ENCODE assay signal across 8 cellular contexts in the genomic region with DNA sequence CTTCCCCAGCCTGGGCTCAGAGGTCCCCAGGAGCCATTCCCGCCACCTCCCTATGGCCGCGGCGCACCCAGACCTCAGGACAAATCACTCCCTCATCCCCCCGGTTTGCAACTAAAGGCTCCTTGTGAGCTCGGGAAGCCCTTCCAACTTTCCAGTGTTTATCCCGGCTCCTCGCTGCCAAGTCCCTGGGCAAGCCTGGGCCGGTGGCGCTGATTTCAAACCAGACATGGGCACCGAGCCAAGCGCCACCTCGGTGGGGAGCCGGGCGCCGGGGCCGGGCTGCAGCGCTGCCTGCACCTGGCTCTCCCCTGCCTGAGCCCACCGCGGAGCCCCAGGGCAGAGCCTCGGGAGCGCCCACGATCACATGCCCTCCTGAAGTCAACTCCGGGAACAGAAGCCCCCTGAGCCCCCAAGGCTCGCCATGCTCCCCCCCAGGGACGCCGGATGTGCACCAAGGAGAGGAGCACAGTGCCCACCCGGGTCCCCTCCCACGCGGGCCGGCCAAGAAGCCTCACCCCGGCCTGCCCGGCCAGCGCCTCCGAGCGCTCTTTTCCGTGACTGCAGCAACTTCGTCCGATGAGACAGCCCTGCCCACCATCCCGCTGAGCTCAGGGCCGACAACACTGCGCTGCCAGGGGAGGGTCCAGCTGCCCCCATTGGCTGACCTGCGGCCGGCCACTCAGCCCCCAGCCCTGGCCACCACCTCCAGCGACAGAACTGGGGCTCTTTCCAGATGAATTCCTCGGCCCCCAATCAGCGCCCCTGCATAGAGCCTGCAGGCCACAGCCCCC. TPM values are rescaled to one million over a fixed set of nuclear protein-coding genes. Genes with fewer than 3 reads are reported as not detected.
DNase-seq lines count a peak whose midpoint lies in the region; ATAC-seq and TF ChIP-seq lines count a peak whose summit lies in the region.

No MANE protein-coding gene starts in this region.

- ATAC-seq in sciatic nerve: peak; percentile 1
- ATAC-seq in HG02981 (IDR thresholded peaks at IDR 0.05; ENCODE audit: unreplicated experiment): no peak
- ATAC-seq in HG03469 (IDR thresholded peaks at IDR 0.05; ENCODE audit: unreplicated experiment): no peak

- intact Hi-C loops in left ventricle myocardium inferior (cut with micrococcal nuclease): no loop called here
- intact Hi-C loops in sciatic nerve (cut with DNase I): loop anchor here (10.0 kb wide), 1 partner anchor 47 kb away; a partner anchor contains a TSS

- no peaks in the 10 kb centered on the region for H3K27me3 Mint-ChIP-seq in activated naive CD8-positive, alpha-beta T cell treated with anti-CD3 and anti-CD28 coated beads for 36 hours

- H3K27ac ChIP-seq in left ventricle myocardium inferior (replicated peaks): peak overlapping the region; percentile 100

- H3K27me3 ChIP-seq in left ventricle myocardium inferior (ENCODE audit: low read depth): no peaks in the 10 kb centered on the region

- H3K36me3 Mint-ChIP-seq in activated naive CD8-positive, alpha-beta T cell treated with anti-CD3 and anti-CD28 coated beads for 36 hours: peaks cover 6% of the 10 kb centered on the region

- peak overlapping the region; percentile 69 for H3K4me3 ChIP-seq in left ventricle myocardium inferior

- H3K9me3 ChIP-seq in left ventricle myocardium inferior (replicated peaks): no peaks in the 10 kb centered on the region

- H3K9me3 Mint-ChIP-seq in activated naive CD8-positive, alpha-beta T cell treated with anti-CD3 and anti-CD28 coated beads for 36 hours: no peaks in the 10 kb centered on the region

- H3K4me3 Mint-ChIP-seq in activated naive CD8-positive, alpha-beta T cell treated with anti-CD3 and anti-CD28 coated beads for 36 hours: no peak overlapping the region

- H3K4me1 ChIP-seq in left ventricle myocardium inferior: peaks cover 99% of the 10 kb centered on the region

- peaks cover 10% of the 10 kb centered on the region for H3K4me1 Mint-ChIP-seq in activated naive CD8-positive, alpha-beta T cell treated with anti-CD3 and anti-CD28 coated beads for 36 hours

- no peak overlapping the region for H3K27ac Mint-ChIP-seq in activated naive CD8-positive, alpha-beta T cell treated with anti-CD3 and anti-CD28 coated beads for 36 hours

- no peaks in the 10 kb centered on the region for H3K36me3 ChIP-seq in left ventricle myocardium inferior

- DNase-seq in NCI-H1092 treated with DMSO at 0.1 percent for 48 hours (lab: John Stamatoyannopoulos, UW) (peak; percentile 82), amniotic epithelial cell (ENCODE audit: low read depth) (peak; percentile 40), left ventricle myocardium inferior (peak; percentile 81), sciatic nerve (ENCODE audit: low spot score) (peak; percentile 86), NOMO-1 treated with DMSO at 0.1 percent for 48 hours (lab: John Stamatoyannopoulos, UW; ENCODE audit: unreplicated experiment) (no peak)
- DNase-seq in activated naive CD8-positive, alpha-beta T cell treated with anti-CD3 and anti-CD28 coated beads for 36 hours: no peak

- TF ChIP-seq CTCF in left ventricle myocardium inferior (IDR thresholded peaks at IDR 0.05; ENCODE audit: borderline replicate concordance): no peak

RNA-seq across cellular contexts. Expression of a gene that starts 50.0 kb away (rescaled TPM):
- total RNA-seq in left ventricle myocardium inferior: 152 TPM
- total RNA-seq in sciatic nerve: 345 TPM
- total RNA-seq in activated naive CD8-positive, alpha-beta T cell treated with anti-CD3 and anti-CD28 coated beads for 36 hours: 100 to 1,000 TPM; 106 to 112 TPM

Comparison
In these comparisons a context has a peak if more than half of its experiments do, and no peak if none do; other contexts are left out.
1. DNase-seq: peak in NCI-H1092 treated with DMSO at 0.1 percent for 48 hours (single experiment), amniotic epithelial cell (single experiment), left ventricle myocardium inferior (single experiment) and sciatic nerve (single experiment); none in NOMO-1 treated with DMSO at 0.1 percent for 48 hours (single experiment) and activated naive CD8-positive, alpha-beta T cell treated with anti-CD3 and anti-CD28 coated beads for 36 hours (single experiment).